14 cellular contexts compared by ENCODE assay signal in genomic region chr4:84215218-84215617, GRCh38.
"Had no signal": no experiment of that assay in that cellular context is flagged by ENCODE, and none has a peak within 500 bp of the region (broad histone marks: within the 10 kb centered on the region; RNA-seq: fewer than 3 reads in every experiment).

No MANE protein-coding gene starts in this region.

- ATAC-seq: heart left ventricle; naive thymus-derived CD8-positive, alpha-beta T cell had no signal

- H3K27me3 ChIP-seq: colonic mucosa, heart left ventricle, neutrophil, right atrium auricular region had no signal

- H3K9me3 ChIP-seq: colonic mucosa, neutrophil, right atrium auricular region had no signal

- H3K4me2 ChIP-seq: smooth muscle cell had no signal

- H3K4me3 ChIP-seq: colonic mucosa, heart left ventricle, right atrium auricular region, smooth muscle cell had no signal

- H3K27ac ChIP-seq: colonic mucosa, heart left ventricle, neutrophil, right atrium auricular region had no signal

- DNase-seq: colonic mucosa; effector CD4-positive, alpha-beta T cell; endodermal cell; erythroblast; heart left ventricle; hippocampal formation; mammary epithelial cell; naive thymus-derived CD8-positive, alpha-beta T cell; posterior cingulate gyrus; stimulated activated CD4-positive, alpha-beta T cell treated with anti-CD3 and anti-CD28 coated beads, Interleukin-2, amount 100 ng/mL, for 48 hours; stimulated activated naive CD4-positive, alpha-beta T cell treated with Interleukin-2 at 50 U/mL for 16 hours had no signal

- H3K36me3 ChIP-seq: colonic mucosa, heart left ventricle, neutrophil, right atrium auricular region had no signal

- H3K4me1 ChIP-seq: colonic mucosa, heart left ventricle, right atrium auricular region had no signal
